25 cellular contexts compared by ENCODE assay signal in genomic region chr2:123513351-123513750, GRCh38.
A peak's percentile ranks its signal among the peaks of the same experiment; 100 is the strongest.
DNase-seq lines count a peak whose midpoint lies in the region; TF ChIP-seq lines count a peak whose summit lies in the region.
"Had no signal": no experiment of that assay in that cellular context is flagged by ENCODE, and none has a peak within 500 bp of the region (broad histone marks: within the 10 kb centered on the region; RNA-seq: fewer than 3 reads in every experiment).

No MANE protein-coding gene starts in this region.

- peak; percentile 20 for DNase-seq in COLO829 (ENCODE audit: low spot score)
- DNase-seq in astrocyte of the hippocampus (ENCODE audit: low read depth, low spot score): peak; percentile 0
- DNase-seq in kidney tubule cell (ENCODE audit: low spot score): peak; percentile 73
- DNase-seq in germinal center (ENCODE audit: low spot score): no peak
- DNase-seq in GM20000 (ENCODE audit: low spot score): no peak
- DNase-seq in NOMO-1 treated with DMSO at 0.1 percent for 48 hours (lab: John Stamatoyannopoulos, UW; ENCODE audit: unreplicated experiment): no peak
- DNase-seq: activated CD4-positive, alpha-beta T cell treated with anti-CD3 and anti-CD28 coated beads for 48 hours; activated gamma-delta T cell; activated naive CD8-positive, alpha-beta T cell treated with anti-CD3 and anti-CD28 coated beads, Interleukin-2, amount 10 ng/mL, durations not matched to agents 7 days and 5 days; activated T-cell treated with anti-CD3 and anti-CD28 coated beads, Interleukin-2, amount 50 U/mL, for 24 hours; cerebellar nuclear complex; left cardiac atrium; MG63; NCI-H1417; NCI-H2081 treated with DMSO at 0.1 percent for 48 hours; NCI-H446 treated with DMSO at 0.1 percent for 48 hours; stimulated activated CD4-positive, alpha-beta T cell treated with anti-CD3 and anti-CD28 coated beads, Interleukin-2, amount 100 ng/mL, for 24 hours; stomach; thyroid gland; WERI-Rb-1 had no signal

- H3K36me3 ChIP-seq in Loucy (ENCODE audit: insufficient read depth, low read length): no peaks in the 10 kb centered on the region
- H3K36me3 ChIP-seq: ascending aorta, MG63, right atrium auricular region, stomach, thyroid gland, WERI-Rb-1 had no signal

- no peaks in the 10 kb centered on the region for H3K27me3 ChIP-seq in Loucy (ENCODE audit: insufficient read depth, low read length, poor library complexity, severe bottlenecking)
- H3K27me3 ChIP-seq: ascending aorta, MG63, right atrium auricular region, stomach, thyroid gland had no signal

- H3K4me3 ChIP-seq in Loucy (ENCODE audit: low read length, poor library complexity, severe bottlenecking): no peak overlapping the region
- H3K4me3 ChIP-seq: ascending aorta, K562, MG63, right atrium auricular region, stomach, thyroid gland had no signal

- H3K4me2 ChIP-seq in Loucy (ENCODE audit: low read depth, low read length, poor library complexity, severe bottlenecking): no peak overlapping the region

- no peaks in the 10 kb centered on the region for H3K79me2 ChIP-seq in Loucy (ENCODE audit: insufficient read depth, low read length)
- H3K79me2 ChIP-seq: parathyroid adenoma had no signal

- no peaks in the 10 kb centered on the region for H4K20me1 ChIP-seq in Loucy (ENCODE audit: insufficient read depth, low read length, poor library complexity, severe bottlenecking)

- no peaks in the 10 kb centered on the region for H3K9me3 ChIP-seq in Loucy (ENCODE audit: insufficient read depth, low read depth, low read length)
- H3K9me3 ChIP-seq: ascending aorta, MG63, right atrium auricular region, stomach, thyroid gland had no signal

- TF ChIP-seq CTCF in Loucy (conservative IDR thresholded peaks at IDR 0.05; ENCODE audit: low read length) (no peak), GM20000 (IDR thresholded peaks at IDR 0.05; ENCODE audit: extremely low read depth, missing control alignments) (no peak)

- no peak overlapping the region for H3K9ac ChIP-seq in Loucy (ENCODE audit: low read depth, low read length, poor library complexity, severe bottlenecking)
- H3K9ac ChIP-seq: parathyroid adenoma had no signal

- H3F3A ChIP-seq in Loucy (ENCODE audit: low read depth): no peaks in the 10 kb centered on the region

- H3K9me2 ChIP-seq in Loucy (replicated peaks; ENCODE audit: low read depth, low read length): no peaks in the 10 kb centered on the region

- H2AFZ ChIP-seq in Loucy (ENCODE audit: low read length): peak overlapping the region; percentile 8; the same call in 1 of the 2 replicates
- H2AFZ ChIP-seq: parathyroid adenoma had no signal

- no peaks in the 10 kb centered on the region for H3K4me1 ChIP-seq in Loucy (ENCODE audit: insufficient read depth, low read length, poor library complexity, severe bottlenecking)
- H3K4me1 ChIP-seq: ascending aorta, parathyroid adenoma, right atrium auricular region, stomach, thyroid gland had no signal

Comparison
In these comparisons a context has a peak if more than half of its experiments do, and no peak if none do; other contexts are left out.
1. DNase-seq: peak in COLO829 (single experiment), astrocyte of the hippocampus (single experiment) and kidney tubule cell (single experiment); none in germinal center (single experiment), GM20000 (single experiment) and NOMO-1 treated with DMSO at 0.1 percent for 48 hours (single experiment).